ENCODE assay signal across 19 cellular contexts in genomic region chrX:10101269-10101668, GRCh38. TPM values are rescaled to one million over a fixed set of nuclear protein-coding genes. Genes with fewer than 3 reads are reported as not detected.
DNase-seq lines count a peak whose midpoint lies in the region; ATAC-seq and TF ChIP-seq lines count a peak whose summit lies in the region.
"Had no signal": no experiment of that assay in that cellular context is flagged by ENCODE, and none has a peak within 500 bp of the region (broad histone marks: within the 10 kb centered on the region; RNA-seq: fewer than 3 reads in every experiment).

No MANE protein-coding gene starts in this region.

- H3F3A ChIP-seq in GM23248 (ENCODE audit: insufficient read depth), result no peaks in the 10 kb centered on the region

- H4K91ac ChIP-seq in trophoblast cell (ENCODE audit: low read depth, low read length), result no peak overlapping the region

- no peak overlapping the region for H2BK5ac ChIP-seq in trophoblast cell (ENCODE audit: low read depth, low read length, poor library complexity)

- no peak for ATAC-seq in HG03460 (IDR thresholded peaks at IDR 0.05; ENCODE audit: unreplicated experiment)
- no peak for ATAC-seq in HG03432 (IDR thresholded peaks at IDR 0.05; ENCODE audit: unreplicated experiment)
- ATAC-seq: left ventricle myocardium superior; naive thymus-derived CD8-positive, alpha-beta T cell had no signal

- H3K18ac ChIP-seq in trophoblast cell (ENCODE audit: low read length), result no peak overlapping the region

- H3K4me3 ChIP-seq in esophagus muscularis mucosa (no peak overlapping the region), trophoblast cell (ENCODE audit: low read depth, low read length) (no peak overlapping the region), GM23248 (no peak overlapping the region), HAP-1 (no peak overlapping the region)
- H3K4me3 ChIP-seq: dorsolateral prefrontal cortex, MG63 had no signal

- no peak overlapping the region for H2BK12ac ChIP-seq in trophoblast cell (ENCODE audit: low read length)

- H2AK5ac ChIP-seq in trophoblast cell (ENCODE audit: low read length), result no peak overlapping the region

- DNase-seq in Caki2 (ENCODE audit: low read depth) (peak; percentile 23), NCI-H2029 (lab: John Stamatoyannopoulos, UW) (peak; percentile 13), esophagus muscularis mucosa (ENCODE audit: extremely low spot score) (no peak), trophoblast cell (peak; percentile 68 to 81), GM23248 (no peak), HAP-1 (ENCODE audit: low spot score in 2 of 2) (no peak)
- DNase-seq: activated CD4-positive, alpha-beta T cell treated with anti-CD3 and anti-CD28 coated beads for 4 hours; activated CD8-positive, alpha-beta memory T cell treated with anti-CD3 and anti-CD28 coated beads, Interleukin-2, amount 50 U/mL, for 48 hours; activated naive CD4-positive, alpha-beta T cell treated with Interleukin-2 at 50 U/mL for 16 hours; AML-193; DMS79 treated with DMSO at 0.1 percent for 48 hours; dorsolateral prefrontal cortex; left ventricle myocardium superior; MG63; naive thymus-derived CD8-positive, alpha-beta T cell; NCI-H2107; NK-92 treated with Interleukin-12 subunit alpha and Interleukin-12 subunit beta, amount 100 ng/mL, for 24 hours had no signal

- no peak overlapping the region for H3K23ac ChIP-seq in trophoblast cell (ENCODE audit: low read length)

- no peak overlapping the region for H2BK120ac ChIP-seq in trophoblast cell (ENCODE audit: insufficient read depth, low read length, poor library complexity)

- 80% methylated on average over 5 of the region's 5 CpGs for WGBS in esophagus muscularis mucosa
- no CpG with 5 or more reads among the region's 5 CpGs for WGBS in trophoblast cell (ENCODE audit: extremely low coverage, insufficient coverage, insufficient read length)
- 98 to 100% methylated on average over 5 of the region's 5 CpGs for WGBS in GM23248 (ENCODE audit: low coverage in 1 of 2, low lambda C conversion rate in 2 of 2, missing lambda C conversion rate in 2 of 2), 2 experiments

- H3K27me3 ChIP-seq in esophagus muscularis mucosa (no peaks in the 10 kb centered on the region), trophoblast cell (ENCODE audit: insufficient read depth, low read length) (no peaks in the 10 kb centered on the region), GM23248 (replicated peaks; ENCODE audit: insufficient read depth) (no peaks in the 10 kb centered on the region), HAP-1 (ENCODE audit: low read depth) (no peaks in the 10 kb centered on the region)
- H3K27me3 ChIP-seq: MG63 had no signal

- no peak overlapping the region for H4K8ac ChIP-seq in trophoblast cell (ENCODE audit: low read depth, low read length)

- H2AFZ ChIP-seq in trophoblast cell (ENCODE audit: insufficient read depth, low read length, poor library complexity) (no peak overlapping the region), GM23248 (no peak overlapping the region)

- H3K79me2 ChIP-seq in trophoblast cell (ENCODE audit: control insufficient read depth, insufficient read depth, low read length, poor library complexity), result no peaks in the 10 kb centered on the region
- no peaks in the 10 kb centered on the region for H3K79me2 ChIP-seq in GM23248 (ENCODE audit: insufficient read depth)

- H3K4me2 ChIP-seq in trophoblast cell (ENCODE audit: low read length) (no peak overlapping the region), GM23248 (ENCODE audit: unreplicated experiment) (no peak overlapping the region)

- H3K4me1 ChIP-seq in esophagus muscularis mucosa (peaks cover 0 to 67% (median 52%) of the 10 kb centered on the region in 4 donors), trophoblast cell (ENCODE audit: control insufficient read depth in 1 of 2, insufficient read depth in 2 of 2, low read length in 2 of 2) (peaks cover 3 to 6% of the 10 kb centered on the region in 2 experiments), GM23248 (ENCODE audit: insufficient read depth) (no peaks in the 10 kb centered on the region), HAP-1 (no peaks in the 10 kb centered on the region)

- no peak for TF ChIP-seq EP300 in esophagus muscularis mucosa (IDR thresholded peaks at IDR 0.05)

- H3K4ac ChIP-seq in trophoblast cell (ENCODE audit: low read depth, low read length), result no peak overlapping the region

- H3K9ac ChIP-seq in trophoblast cell (ENCODE audit: low read length) (no peak overlapping the region), GM23248 (no peak overlapping the region)

- no peaks in the 10 kb centered on the region for H3K9me3 ChIP-seq in esophagus muscularis mucosa
- no peaks in the 10 kb centered on the region for H3K9me3 ChIP-seq in trophoblast cell (ENCODE audit: insufficient read depth, low read depth, low read length)
- H3K9me3 ChIP-seq in GM23248 (ENCODE audit: low read depth), result no peaks in the 10 kb centered on the region
- no peaks in the 10 kb centered on the region for H3K9me3 ChIP-seq in HAP-1
- H3K9me3 ChIP-seq: MG63 had no signal

- intact Hi-C loops in esophagus muscularis mucosa (cut with DNase I), result no loop called here

- H3K14ac ChIP-seq in trophoblast cell (ENCODE audit: low read length), result no peak overlapping the region

- H4K20me1 ChIP-seq in GM23248 (ENCODE audit: insufficient read depth), result no peaks in the 10 kb centered on the region

- no peak for TF ChIP-seq POLR2A in esophagus muscularis mucosa (IDR thresholded peaks at IDR 0.05; ENCODE audit: low read depth)

- H3K9me2 ChIP-seq in GM23248 (ENCODE audit: insufficient read depth), result no peaks in the 10 kb centered on the region

- H3K27ac ChIP-seq in esophagus muscularis mucosa (replicated peaks in 1 of 4), result peak overlapping the region; percentile 73 to 80 (median 74)
- no peak overlapping the region for H3K27ac ChIP-seq in trophoblast cell (ENCODE audit: low read depth, low read length)
- H3K27ac ChIP-seq in GM23248, result no peak overlapping the region

- no peak overlapping the region for H4K12ac ChIP-seq in trophoblast cell (ENCODE audit: low read depth, low read length)

- H3K79me1 ChIP-seq in trophoblast cell (ENCODE audit: low read length), result no peaks in the 10 kb centered on the region

- TF ChIP-seq CTCF in esophagus muscularis mucosa (IDR thresholded peaks at IDR 0.05), result no peak

- H3K36me3 ChIP-seq in esophagus muscularis mucosa, result peaks cover 0 to 22% (median 6%) of the 10 kb centered on the region in 4 donors
- H3K36me3 ChIP-seq in trophoblast cell (ENCODE audit: control insufficient read depth in 1 of 2, insufficient read depth in 2 of 2, low read length in 2 of 2), result peaks cover 20 to 33% of the 10 kb centered on the region in 2 experiments
- no peaks in the 10 kb centered on the region for H3K36me3 ChIP-seq in GM23248 (ENCODE audit: low read depth)
- no peaks in the 10 kb centered on the region for H3K36me3 ChIP-seq in HAP-1 (replicated peaks)
- H3K36me3 ChIP-seq: MG63 had no signal

- in situ Hi-C loops in Caki2 (cut with HindIII; ENCODE audit: low pct_unique_long_range_greater_than_20kb, low sequenced_read_pairs), result no loop called here
- in situ Hi-C loops in GM23248 (cut with MboI), result loop anchor here (25.0 kb wide), 1 partner anchor 214 kb away; no protein-coding TSS in a partner anchor
- in situ Hi-C loops in HAP-1 (cut with MboI; ENCODE audit: low sequenced_read_pairs), result loop anchor here (25.0 kb wide), 2 partner anchors 214 to 389 kb away; no protein-coding TSS in a partner anchor

RNA-seq across cellular contexts. Expression of gene CLCN4, which starts 55.5 kb away (rescaled TPM):
- 3.1 and 3.4 TPM in 2 replicates for total RNA-seq in Caki2 (2014; rRNA removed; shearing (Covaris generic); ENCODE audit: low replicate concordance)
- total RNA-seq in esophagus muscularis mucosa, result 1 to 10 TPM in 2 of 4 donors, under 1 TPM in 2; 0.42 to 1.8 (median 1.1) TPM
- 1.4 TPM in 2 replicates for polyA plus RNA-seq in trophoblast cell (2013)
- 0.89 and 0.97 TPM in 2 replicates for total RNA-seq in GM23248 (2014; rRNA removed; shearing (Covaris generic))
- polyA plus RNA-seq in GM23248 (2016; fragmentation: Nextera tagmentation; extraction: Ambion mirVana), result 0.29 and 0.71 TPM in 2 replicates
- polyA plus RNA-seq: naive thymus-derived CD8-positive, alpha-beta T cell had no signal

Comparison
In these comparisons a context has a peak if more than half of its experiments do, and no peak if none do; other contexts are left out.
1. DNase-seq: peak in Caki2 (single experiment), NCI-H2029 (single experiment) and trophoblast cell (2 of 2); none in esophagus muscularis mucosa (single experiment), GM23248 (single experiment) and HAP-1 (0 of 2).
2. H3K27ac ChIP-seq: peak in esophagus muscularis mucosa (4 of 4); none in trophoblast cell (single experiment) and GM23248 (single experiment).